Comparison of ENCODE assay signal across 1 cellular context in the genomic region with DNA sequence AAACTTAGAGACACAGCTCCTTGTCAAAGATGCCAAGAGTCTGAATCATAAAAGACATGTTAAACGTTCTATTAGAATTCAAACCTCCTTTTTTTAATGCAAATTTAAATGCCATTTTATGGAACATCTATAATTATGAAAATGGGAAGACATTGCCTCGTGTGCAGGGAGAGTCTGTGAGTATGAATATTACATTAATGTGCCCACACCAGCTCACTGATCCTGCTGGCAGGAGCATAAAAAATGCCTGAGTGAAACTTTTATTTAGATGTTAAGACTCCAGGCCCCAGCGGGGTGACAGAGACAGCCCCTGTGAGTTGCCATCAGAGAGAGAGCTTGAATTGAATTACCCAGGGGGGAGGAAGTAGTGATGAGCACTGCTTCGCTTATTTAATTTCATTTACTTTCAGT.
TF ChIP-seq lines count a peak whose summit lies in the region.

No MANE protein-coding gene starts in this region.

TF ChIP-seq in GM23338, 12 proteins besides CTCF, POLR2A, EP300 and RAD21 (continued from another document):
- no peak for TF ChIP-seq REST (IDR thresholded peaks at IDR 0.05; ENCODE audit: unreplicated experiment)
